In the genomic region with DNA sequence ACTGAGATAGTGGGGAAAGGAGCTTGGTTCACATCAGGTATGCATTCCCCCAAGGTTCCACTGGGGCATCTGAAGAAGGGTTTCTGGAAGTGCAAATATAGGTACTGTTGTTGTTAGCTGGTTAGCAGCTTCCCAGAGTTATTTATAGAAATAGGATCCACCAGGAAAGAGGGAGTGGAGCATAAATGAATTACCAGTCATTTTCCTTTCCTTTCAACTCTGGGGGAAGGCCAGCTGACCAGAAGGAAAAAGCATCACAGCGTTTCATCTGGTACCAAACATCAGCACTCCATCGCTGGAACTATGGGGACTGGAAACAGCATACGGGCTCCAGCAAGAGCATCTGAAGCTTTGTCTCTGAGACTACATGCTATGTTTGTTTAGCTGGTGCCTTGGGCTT, we compare ENCODE assay signal across 19 cellular contexts.
"Had no signal": no experiment of that assay in that cellular context is flagged by ENCODE, and none has a peak within 500 bp of the region (broad histone marks: within the 10 kb centered on the region; RNA-seq: fewer than 3 reads in every experiment).

No MANE protein-coding gene starts in this region.

- DNase-seq: activated CD4-positive, alpha-beta T cell treated with anti-CD3 and anti-CD28 coated beads, Interleukin-2, amount 50 U/mL, for 1 hour; activated CD4-positive, CD25-positive, alpha-beta regulatory T cell treated with anti-CD3 and anti-CD28 coated beads, Interleukin-2, amount 50 U/mL, for 72 hours; activated CD8-positive, alpha-beta T cell treated with anti-CD3 and anti-CD28 coated beads, Interleukin-2, amount 10 ng/mL, durations not matched to agents 7 days and 5 days; activated gamma-delta T cell treated with Interleukin-2 at 50 U/mL for 16 hours; anterior cingulate cortex; body of pancreas; cortex of kidney; left colon; lower lobe of right lung; mesendoderm; naive B cell; spleen; stimulated activated CD4-positive, alpha-beta T cell treated with anti-CD3 and anti-CD28 coated beads, Interleukin-4, amount 100 ng/mL, for 1 hour; stimulated activated naive CD4-positive, alpha-beta T cell; upper lobe of left lung had no signal

- H3K9me3 Mint-ChIP-seq: activated naive CD4-positive, alpha-beta T cell treated with anti-CD3 and anti-CD28 coated beads, Interleukin-2, amount 50 U/mL, for 24 hours; naive B cell had no signal

- H3K4me1 Mint-ChIP-seq: activated naive CD4-positive, alpha-beta T cell treated with anti-CD3 and anti-CD28 coated beads, Interleukin-2, amount 50 U/mL, for 24 hours; naive B cell had no signal

- H3K4me3 ChIP-seq: body of pancreas, cardiac muscle cell, lower lobe of right lung, prostate gland, spleen, thoracic aorta, upper lobe of left lung had no signal

- H3K27ac Mint-ChIP-seq: activated CD8-positive, alpha-beta T cell treated with anti-CD3 and anti-CD28 coated beads, Interleukin-2, amount 10 ng/mL, durations not matched to agents 7 days and 5 days; activated naive CD4-positive, alpha-beta T cell treated with anti-CD3 and anti-CD28 coated beads, Interleukin-2, amount 50 U/mL, for 24 hours had no signal

- H3K4me3 Mint-ChIP-seq: activated CD8-positive, alpha-beta T cell treated with anti-CD3 and anti-CD28 coated beads, Interleukin-2, amount 10 ng/mL, durations not matched to agents 7 days and 5 days; activated naive CD4-positive, alpha-beta T cell treated with anti-CD3 and anti-CD28 coated beads, Interleukin-2, amount 50 U/mL, for 24 hours had no signal

- H3K36me3 Mint-ChIP-seq: activated naive CD4-positive, alpha-beta T cell treated with anti-CD3 and anti-CD28 coated beads, Interleukin-2, amount 50 U/mL, for 24 hours; naive B cell had no signal
